1 cellular context compared by ENCODE assay signal in genomic region chr9:81844131-81844567, GRCh38.
TF ChIP-seq lines count a peak whose summit lies in the region.

No MANE protein-coding gene starts in this region.

TF ChIP-seq in HepG2, 621 proteins besides CTCF, POLR2A, EP300 and RAD21 (continued from another document and continues in another):
- TF ChIP-seq ARID3A (IDR thresholded peaks at IDR 0.05; ENCODE audit: low read depth, low read length), result no peak
- no peak for TF ChIP-seq ZBTB38 (CRISPR knock-in tag; IDR thresholded peaks at IDR 0.05)
- TF ChIP-seq ZNF75D (CRISPR knock-in tag; IDR thresholded peaks at IDR 0.05; ENCODE audit: borderline replicate concordance), result no peak
- TF ChIP-seq BCL6 (CRISPR knock-in tag; IDR thresholded peaks at IDR 0.05), result 0 out of 2 replicates have a peak, but pooled peaks have one; percentile 30
- no peak for TF ChIP-seq ZNF639 (CRISPR knock-in tag; conservative IDR thresholded peaks at IDR 0.05)
- TF ChIP-seq ZNF343 (CRISPR knock-in tag; IDR thresholded peaks at IDR 0.05), result no peak
- TF ChIP-seq PBX2 (CRISPR knock-in tag; IDR thresholded peaks at IDR 0.05), result no peak
- 0 out of 3 replicates have a peak, but pooled peaks have one; percentile 32 for TF ChIP-seq MXI1 (IDR thresholded peaks at IDR 0.05; ENCODE audit: borderline replicate concordance, low read depth, low read length)
- TF ChIP-seq ZNF264 (CRISPR knock-in tag; IDR thresholded peaks at IDR 0.05), result no peak
- TF ChIP-seq FOSL2 (CRISPR knock-in tag; IDR thresholded peaks at IDR 0.05), result peak; percentile 66
- no peak for TF ChIP-seq DMAP1 (CRISPR knock-in tag; IDR thresholded peaks at IDR 0.05)
- TF ChIP-seq TCF12 (IDR thresholded peaks at IDR 0.05), result no peak
- no peak for TF ChIP-seq TCF12 (CRISPR knock-in tag; IDR thresholded peaks at IDR 0.05)
- TF ChIP-seq FOSL1 (CRISPR knock-in tag; IDR thresholded peaks at IDR 0.05; ENCODE audit: borderline replicate concordance), result no peak
- TF ChIP-seq ZBTB3 (CRISPR knock-in tag; IDR thresholded peaks at IDR 0.05; ENCODE audit: borderline replicate concordance, low read depth), result no peak
- TF ChIP-seq ONECUT2 (CRISPR knock-in tag; IDR thresholded peaks at IDR 0.05), result no peak
- TF ChIP-seq NFE2L2 (IDR thresholded peaks at IDR 0.05; ENCODE audit: low read length), result no peak
- no peak for TF ChIP-seq ZNF567 (CRISPR knock-in tag; IDR thresholded peaks at IDR 0.05; ENCODE audit: borderline replicate concordance)
- TF ChIP-seq ZNF670 (CRISPR knock-in tag; IDR thresholded peaks at IDR 0.05; ENCODE audit: borderline replicate concordance), result no peak
- no peak for TF ChIP-seq CREB1 (IDR thresholded peaks at IDR 0.05)
- peak; percentile 18; the same call in 1 of the 2 replicates for TF ChIP-seq CREB1 (CRISPR knock-in tag; IDR thresholded peaks at IDR 0.05)
- no peak for TF ChIP-seq SUZ12 (IDR thresholded peaks at IDR 0.05; ENCODE audit: low read depth, low read length)
- 0 out of 2 replicates have a peak, but pooled peaks have one; percentile 33 for TF ChIP-seq TFE3 (CRISPR knock-in tag; IDR thresholded peaks at IDR 0.05)
- no peak for TF ChIP-seq BATF2 (CRISPR knock-in tag; IDR thresholded peaks at IDR 0.05)
- no peak for TF ChIP-seq ZNF841 (CRISPR knock-in tag; IDR thresholded peaks at IDR 0.05; ENCODE audit: borderline replicate concordance)
- no peak; the same call in 1 of the 2 replicates for TF ChIP-seq ZNF574 (CRISPR knock-in tag; IDR thresholded peaks at IDR 0.05)
- no peak for TF ChIP-seq PAF1 (CRISPR knock-in tag; IDR thresholded peaks at IDR 0.05)
- TF ChIP-seq RELA (CRISPR knock-in tag; IDR thresholded peaks at IDR 0.05), result no peak
- peak; percentile 39; the same call in 1 of the 2 replicates for TF ChIP-seq HOMEZ (CRISPR knock-in tag; IDR thresholded peaks at IDR 0.05; ENCODE audit: low read depth)
- TF ChIP-seq ZXDC (CRISPR knock-in tag; IDR thresholded peaks at IDR 0.05), result no peak
- no peak for TF ChIP-seq ZNF724P (CRISPR knock-in tag; IDR thresholded peaks at IDR 0.05; ENCODE audit: borderline replicate concordance)
- TF ChIP-seq MED8 (CRISPR knock-in tag; IDR thresholded peaks at IDR 0.05; ENCODE audit: insufficient replicate concordance), result no peak
- no peak for TF ChIP-seq ZNF768 (CRISPR knock-in tag; IDR thresholded peaks at IDR 0.05)
- TF ChIP-seq FOXM1 (CRISPR knock-in tag; IDR thresholded peaks at IDR 0.05), result no peak
- no peak for TF ChIP-seq SMAD1 (CRISPR knock-in tag; IDR thresholded peaks at IDR 0.05; ENCODE audit: borderline replicate concordance, low read depth)
- no peak for TF ChIP-seq DNMT1 (CRISPR knock-in tag; IDR thresholded peaks at IDR 0.05)
- TF ChIP-seq ZFX (CRISPR knock-in tag; IDR thresholded peaks at IDR 0.05; ENCODE audit: low read depth), result peak; percentile 47; the same call in 1 of the 2 replicates
- TF ChIP-seq ZBTB34 (CRISPR knock-in tag; IDR thresholded peaks at IDR 0.05), result no peak
- TF ChIP-seq THAP11 (CRISPR knock-in tag; IDR thresholded peaks at IDR 0.05), result 0 out of 2 replicates have a peak, but pooled peaks have one; percentile 15
- peak; percentile 56 for TF ChIP-seq GATAD2A (CRISPR knock-in tag; IDR thresholded peaks at IDR 0.05)
- TF ChIP-seq FLYWCH1 (CRISPR knock-in tag; IDR thresholded peaks at IDR 0.05), result no peak
- TF ChIP-seq NFRKB (IDR thresholded peaks at IDR 0.05), result no peak
- TF ChIP-seq ZNF710 (CRISPR knock-in tag; IDR thresholded peaks at IDR 0.05; ENCODE audit: borderline replicate concordance), result no peak
- TF ChIP-seq TGIF2 (CRISPR knock-in tag; IDR thresholded peaks at IDR 0.05), result peak; percentile 37; the same call in 1 of the 2 replicates
- TF ChIP-seq KLF16 (CRISPR knock-in tag; IDR thresholded peaks at IDR 0.05), result no peak
- TF ChIP-seq NFIC (IDR thresholded peaks at IDR 0.05; ENCODE audit: low read length), result no peak
